Comparison of ENCODE assay signal across 1 cellular context in the genomic region with DNA sequence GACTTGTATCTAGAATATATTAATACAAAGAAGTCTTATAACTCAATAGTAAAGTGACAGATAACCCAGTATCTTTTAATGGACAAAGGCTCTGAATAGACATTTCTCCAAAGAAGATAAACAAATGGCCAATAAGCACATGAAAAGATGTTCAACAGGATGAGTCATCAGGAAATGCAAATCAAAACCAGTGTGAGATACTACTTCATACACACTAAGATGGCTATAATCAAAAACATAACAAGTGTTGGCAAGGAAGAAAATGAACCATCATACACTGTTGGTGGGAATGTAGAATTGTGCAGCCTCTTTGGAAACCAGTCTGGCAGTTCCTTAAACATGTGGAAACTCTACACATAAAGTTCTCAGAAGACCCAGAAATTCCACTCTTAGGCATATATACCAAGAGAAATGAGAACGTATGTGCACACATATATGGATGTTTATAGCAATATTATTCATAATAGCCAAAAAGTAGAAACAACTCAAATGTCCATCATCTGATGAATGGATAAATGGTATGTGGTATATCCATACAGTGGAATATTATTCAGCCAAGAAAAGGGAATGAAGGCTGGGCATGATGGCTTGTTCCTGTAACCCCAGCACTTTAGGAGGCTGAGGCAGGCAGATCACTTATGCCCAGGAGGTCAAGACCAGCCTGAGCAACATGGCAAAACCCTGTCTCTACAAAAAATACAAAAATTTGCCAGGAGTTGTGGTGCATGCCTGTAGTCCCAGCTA.
TF ChIP-seq lines count a peak whose summit lies in the region.

No MANE protein-coding gene starts in this region.

TF ChIP-seq in SK-N-SH, 30 proteins besides CTCF, POLR2A, EP300 and RAD21 (continued from another document):
- TF ChIP-seq, protein P1, sequence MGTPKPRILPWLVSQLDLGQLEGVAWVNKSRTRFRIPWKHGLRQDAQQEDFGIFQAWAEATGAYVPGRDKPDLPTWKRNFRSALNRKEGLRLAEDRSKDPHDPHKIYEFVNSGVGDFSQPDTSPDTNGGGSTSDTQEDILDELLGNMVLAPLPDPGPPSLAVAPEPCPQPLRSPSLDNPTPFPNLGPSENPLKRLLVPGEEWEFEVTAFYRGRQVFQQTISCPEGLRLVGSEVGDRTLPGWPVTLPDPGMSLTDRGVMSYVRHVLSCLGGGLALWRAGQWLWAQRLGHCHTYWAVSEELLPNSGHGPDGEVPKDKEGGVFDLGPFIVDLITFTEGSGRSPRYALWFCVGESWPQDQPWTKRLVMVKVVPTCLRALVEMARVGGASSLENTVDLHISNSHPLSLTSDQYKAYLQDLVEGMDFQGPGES (IDR thresholded peaks at IDR 0.05; ENCODE audit: low read depth, low read length) = no peak
- TF ChIP-seq GABPA (IDR thresholded peaks at IDR 0.05; ENCODE audit: low read depth) (no peak), TAF1 (IDR thresholded peaks at IDR 0.05; ENCODE audit: borderline replicate concordance, low read depth, low read length) (no peak), FOXM1 (IDR thresholded peaks at IDR 0.05; ENCODE audit: low read depth) (no peak), FOXJ3 (CRISPR knock-in tag; IDR thresholded peaks at IDR 0.05) (no peak), FOSL2 (IDR thresholded peaks at IDR 0.05; ENCODE audit: borderline replicate concordance, low read depth) (no peak), EZH2phosphoT487 (IDR thresholded peaks at IDR 0.05; ENCODE audit: borderline replicate concordance, low read depth) (no peak), SMC3 (IDR thresholded peaks at IDR 0.05; ENCODE audit: low read depth, low read length) (no peak), TCF12 (IDR thresholded peaks at IDR 0.05) (no peak), GATA2 (CRISPR knock-in tag; IDR thresholded peaks at IDR 0.05) (no peak), RFX5 (IDR thresholded peaks at IDR 0.05; ENCODE audit: low read length) (no peak), RXRA (IDR thresholded peaks at IDR 0.05; ENCODE audit: borderline replicate concordance, low read depth) (no peak), CHD2 (IDR thresholded peaks at IDR 0.05; ENCODE audit: low read length, partially characterized antibody) (no peak)
- TF ChIP-seq, protein P2, sequence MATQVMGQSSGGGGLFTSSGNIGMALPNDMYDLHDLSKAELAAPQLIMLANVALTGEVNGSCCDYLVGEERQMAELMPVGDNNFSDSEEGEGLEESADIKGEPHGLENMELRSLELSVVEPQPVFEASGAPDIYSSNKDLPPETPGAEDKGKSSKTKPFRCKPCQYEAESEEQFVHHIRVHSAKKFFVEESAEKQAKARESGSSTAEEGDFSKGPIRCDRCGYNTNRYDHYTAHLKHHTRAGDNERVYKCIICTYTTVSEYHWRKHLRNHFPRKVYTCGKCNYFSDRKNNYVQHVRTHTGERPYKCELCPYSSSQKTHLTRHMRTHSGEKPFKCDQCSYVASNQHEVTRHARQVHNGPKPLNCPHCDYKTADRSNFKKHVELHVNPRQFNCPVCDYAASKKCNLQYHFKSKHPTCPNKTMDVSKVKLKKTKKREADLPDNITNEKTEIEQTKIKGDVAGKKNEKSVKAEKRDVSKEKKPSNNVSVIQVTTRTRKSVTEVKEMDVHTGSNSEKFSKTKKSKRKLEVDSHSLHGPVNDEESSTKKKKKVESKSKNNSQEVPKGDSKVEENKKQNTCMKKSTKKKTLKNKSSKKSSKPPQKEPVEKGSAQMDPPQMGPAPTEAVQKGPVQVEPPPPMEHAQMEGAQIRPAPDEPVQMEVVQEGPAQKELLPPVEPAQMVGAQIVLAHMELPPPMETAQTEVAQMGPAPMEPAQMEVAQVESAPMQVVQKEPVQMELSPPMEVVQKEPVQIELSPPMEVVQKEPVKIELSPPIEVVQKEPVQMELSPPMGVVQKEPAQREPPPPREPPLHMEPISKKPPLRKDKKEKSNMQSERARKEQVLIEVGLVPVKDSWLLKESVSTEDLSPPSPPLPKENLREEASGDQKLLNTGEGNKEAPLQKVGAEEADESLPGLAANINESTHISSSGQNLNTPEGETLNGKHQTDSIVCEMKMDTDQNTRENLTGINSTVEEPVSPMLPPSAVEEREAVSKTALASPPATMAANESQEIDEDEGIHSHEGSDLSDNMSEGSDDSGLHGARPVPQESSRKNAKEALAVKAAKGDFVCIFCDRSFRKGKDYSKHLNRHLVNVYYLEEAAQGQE (IDR thresholded peaks at IDR 0.05; ENCODE audit: low read depth, low read length) = no peak
- TF ChIP-seq, protein P3, sequence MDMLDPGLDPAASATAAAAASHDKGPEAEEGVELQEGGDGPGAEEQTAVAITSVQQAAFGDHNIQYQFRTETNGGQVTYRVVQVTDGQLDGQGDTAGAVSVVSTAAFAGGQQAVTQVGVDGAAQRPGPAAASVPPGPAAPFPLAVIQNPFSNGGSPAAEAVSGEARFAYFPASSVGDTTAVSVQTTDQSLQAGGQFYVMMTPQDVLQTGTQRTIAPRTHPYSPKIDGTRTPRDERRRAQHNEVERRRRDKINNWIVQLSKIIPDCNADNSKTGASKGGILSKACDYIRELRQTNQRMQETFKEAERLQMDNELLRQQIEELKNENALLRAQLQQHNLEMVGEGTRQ (IDR thresholded peaks at IDR 0.05; ENCODE audit: borderline replicate concordance, low read depth, low read length) = no peak
- TF ChIP-seq, protein P4, sequence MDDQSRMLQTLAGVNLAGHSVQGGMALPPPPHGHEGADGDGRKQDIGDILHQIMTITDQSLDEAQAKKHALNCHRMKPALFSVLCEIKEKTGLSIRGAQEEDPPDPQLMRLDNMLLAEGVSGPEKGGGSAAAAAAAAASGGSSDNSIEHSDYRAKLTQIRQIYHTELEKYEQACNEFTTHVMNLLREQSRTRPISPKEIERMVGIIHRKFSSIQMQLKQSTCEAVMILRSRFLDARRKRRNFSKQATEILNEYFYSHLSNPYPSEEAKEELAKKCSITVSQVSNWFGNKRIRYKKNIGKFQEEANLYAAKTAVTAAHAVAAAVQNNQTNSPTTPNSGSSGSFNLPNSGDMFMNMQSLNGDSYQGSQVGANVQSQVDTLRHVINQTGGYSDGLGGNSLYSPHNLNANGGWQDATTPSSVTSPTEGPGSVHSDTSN (IDR thresholded peaks at IDR 0.05) = no peak
- TF ChIP-seq, protein P5, sequence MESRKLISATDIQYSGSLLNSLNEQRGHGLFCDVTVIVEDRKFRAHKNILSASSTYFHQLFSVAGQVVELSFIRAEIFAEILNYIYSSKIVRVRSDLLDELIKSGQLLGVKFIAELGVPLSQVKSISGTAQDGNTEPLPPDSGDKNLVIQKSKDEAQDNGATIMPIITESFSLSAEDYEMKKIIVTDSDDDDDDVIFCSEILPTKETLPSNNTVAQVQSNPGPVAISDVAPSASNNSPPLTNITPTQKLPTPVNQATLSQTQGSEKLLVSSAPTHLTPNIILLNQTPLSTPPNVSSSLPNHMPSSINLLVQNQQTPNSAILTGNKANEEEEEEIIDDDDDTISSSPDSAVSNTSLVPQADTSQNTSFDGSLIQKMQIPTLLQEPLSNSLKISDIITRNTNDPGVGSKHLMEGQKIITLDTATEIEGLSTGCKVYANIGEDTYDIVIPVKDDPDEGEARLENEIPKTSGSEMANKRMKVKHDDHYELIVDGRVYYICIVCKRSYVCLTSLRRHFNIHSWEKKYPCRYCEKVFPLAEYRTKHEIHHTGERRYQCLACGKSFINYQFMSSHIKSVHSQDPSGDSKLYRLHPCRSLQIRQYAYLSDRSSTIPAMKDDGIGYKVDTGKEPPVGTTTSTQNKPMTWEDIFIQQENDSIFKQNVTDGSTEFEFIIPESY (IDR thresholded peaks at IDR 0.05; ENCODE audit: borderline replicate concordance, low read depth) = no peak
